27 cellular contexts compared by ENCODE assay signal in the genomic region with DNA sequence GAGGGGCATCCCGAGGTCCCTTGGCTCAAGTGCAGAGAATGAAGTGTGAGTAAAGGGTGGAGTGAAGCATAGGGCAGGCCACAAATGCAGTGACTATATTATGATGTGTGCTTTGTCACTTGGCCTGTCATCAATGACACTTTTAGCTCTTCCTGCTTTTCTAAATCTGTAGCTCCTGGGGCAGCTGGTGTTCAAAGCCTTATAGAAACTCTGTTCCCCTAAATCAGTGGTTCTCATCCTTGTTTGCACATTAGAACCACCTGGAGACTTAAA.
DNase-seq lines count a peak whose midpoint lies in the region; ATAC-seq and TF ChIP-seq lines count a peak whose summit lies in the region.
"Had no signal": no experiment of that assay in that cellular context is flagged by ENCODE, and none has a peak within 500 bp of the region (broad histone marks: within the 10 kb centered on the region; RNA-seq: fewer than 3 reads in every experiment).

No MANE protein-coding gene starts in this region.

- no peak overlapping the region for H3K4me3 Mint-ChIP-seq in stimulated activated effector memory CD8-positive, alpha-beta T cell treated with anti-CD3 and anti-CD28 coated beads, Interleukin-12 subunit alpha, Interleukin-12 subunit beta, amount 100 ng/mL, for 72 hours
- H3K4me3 Mint-ChIP-seq: activated CD4-positive, alpha-beta T cell treated with anti-CD3 and anti-CD28 coated beads, Interleukin-2, amount 10 ng/mL, durations not matched to agents 7 days and 5 days; endodermal cell; immature natural killer cell; memory B cell had no signal

- H3K4me1 ChIP-seq in OCI-LY7 (ENCODE audit: insufficient read depth, low read length, poor library complexity, severe bottlenecking), result peaks cover 18% of the 10 kb centered on the region
- 0 out of 2 replicates have a peak, but pooled peaks cover 3% of the 10 kb centered on the region for H3K4me1 ChIP-seq in PC-3 (ENCODE audit: insufficient read depth, low read length)
- H3K4me1 ChIP-seq: right lobe of liver had no signal

- no peaks in the 10 kb centered on the region for H3K36me3 Mint-ChIP-seq in stimulated activated effector memory CD8-positive, alpha-beta T cell treated with anti-CD3 and anti-CD28 coated beads, Interleukin-12 subunit alpha, Interleukin-12 subunit beta, amount 100 ng/mL, for 72 hours
- H3K36me3 Mint-ChIP-seq: memory B cell had no signal

- H3K27ac Mint-ChIP-seq in stimulated activated effector memory CD8-positive, alpha-beta T cell treated with anti-CD3 and anti-CD28 coated beads, Interleukin-12 subunit alpha, Interleukin-12 subunit beta, amount 100 ng/mL, for 72 hours, result no peak overlapping the region
- H3K27ac Mint-ChIP-seq: activated CD4-positive, alpha-beta T cell treated with anti-CD3 and anti-CD28 coated beads, Interleukin-2, amount 10 ng/mL, durations not matched to agents 7 days and 5 days; endodermal cell; memory B cell had no signal

- no peak for DNase-seq in activated CD4-positive, CD25-positive, alpha-beta regulatory T cell treated with anti-CD3 and anti-CD28 coated beads, Interleukin-2, amount 50 U/mL, for 72 hours
- peak; percentile 25 for DNase-seq in OCI-LY7 (ENCODE audit: low spot score)
- DNase-seq in stimulated activated effector memory CD8-positive, alpha-beta T cell treated with anti-CD3 and anti-CD28 coated beads, Interleukin-12 subunit alpha, Interleukin-12 subunit beta, amount 100 ng/mL, for 72 hours (ENCODE audit: low spot score in 2 of 2), result peak in 1 of 2 donors; percentile 35
- no peak for DNase-seq in PC-3
- no peak for DNase-seq in ureter (ENCODE audit: low spot score)
- DNase-seq: activated CD4-positive, alpha-beta T cell treated with anti-CD3 and anti-CD28 coated beads, Interleukin-2, amount 10 ng/mL, durations not matched to agents 7 days and 5 days; activated CD8-positive, alpha-beta memory T cell treated with anti-CD3 and anti-CD28 coated beads, Interleukin-2, amount 50 U/mL, for 4 hours; activated gamma-delta T cell; central memory CD4-positive, alpha-beta T cell; endodermal cell; hippocampal formation; immature natural killer cell; NCI-H1417; NCI-H2081; NCI-H2227 treated with DMSO at 0.1 percent for 48 hours; right lobe of liver; stimulated activated CD4-positive, alpha-beta T cell treated with anti-CD3 and anti-CD28 coated beads, Interleukin-2, amount 100 ng/mL, for 48 hours; T-helper 2 cell had no signal

- no peak for TF ChIP-seq CTCF in OCI-LY7 (conservative IDR thresholded peaks at IDR 0.05; ENCODE audit: low read length)
- TF ChIP-seq CTCF in PC-3 (conservative IDR thresholded peaks at IDR 0.05; ENCODE audit: low read depth, low read length), result no peak

- intact Hi-C loops in OCI-LY7 (cut with micrococcal nuclease; ENCODE audit: unreplicated experiment), result no loop called here
- intact Hi-C loops in PC-3 (cut with micrococcal nuclease), result no loop called here

- H3F3A ChIP-seq in PC-3 (ENCODE audit: low read length, unreplicated experiment), result no peaks in the 10 kb centered on the region

- H3K79me2 ChIP-seq in OCI-LY7 (ENCODE audit: insufficient read depth, low read depth, low read length) (no peaks in the 10 kb centered on the region), PC-3 (ENCODE audit: low read length) (no peaks in the 10 kb centered on the region)

- H2AFZ ChIP-seq in OCI-LY7 (ENCODE audit: low read length) (peak overlapping the region; percentile 38; the same call in 1 of the 2 replicates), PC-3 (ENCODE audit: low read length) (no peak overlapping the region)

- POLR2A ChIA-PET in OCI-LY7 (lab: Charles Lee), result interaction anchor here (0.8 to 1.6 kb wide), 7 partner anchors 8 to 264 kb away, joined by 3 to 5 read pairs (median 3); no protein-coding TSS in a partner anchor
- POLR2A ChIA-PET in PC-3 (lab: Charles Lee; ENCODE audit: unreplicated experiment), result no interaction called here

- H3K27ac ChIP-seq in OCI-LY7 (ENCODE audit: low read depth, low read length, poor library complexity, severe bottlenecking) (no peak overlapping the region), PC-3 (ENCODE audit: low read length) (no peak overlapping the region)
- H3K27ac ChIP-seq: gastroesophageal sphincter, HL-60, neutrophil, right lobe of liver had no signal

- H4K20me1 ChIP-seq in OCI-LY7 (ENCODE audit: insufficient read depth, low read length), result no peaks in the 10 kb centered on the region
- H4K20me1 ChIP-seq in PC-3 (ENCODE audit: low read length), result no peaks in the 10 kb centered on the region

- H3K36me3 ChIP-seq in OCI-LY7 (ENCODE audit: insufficient read depth, low read length), result no peaks in the 10 kb centered on the region
- no peaks in the 10 kb centered on the region for H3K36me3 ChIP-seq in PC-3 (ENCODE audit: low read depth, low read length)
- H3K36me3 ChIP-seq: gastroesophageal sphincter, neutrophil, right lobe of liver had no signal

- H3K9me3 ChIP-seq in OCI-LY7 (ENCODE audit: low read length) (peaks cover 6% of the 10 kb centered on the region; the same call in 1 of the 2 replicates), PC-3 (ENCODE audit: low read length) (no peaks in the 10 kb centered on the region)
- H3K9me3 ChIP-seq: neutrophil, right lobe of liver had no signal

- peak; percentile 91 to 92 for ATAC-seq in activated CD4-positive, CD25-positive, alpha-beta regulatory T cell treated with anti-CD3 and anti-CD28 coated beads, Interleukin-2, amount 50 U/mL, for 24 hours
- ATAC-seq in GM18868 (IDR thresholded peaks at IDR 0.05; ENCODE audit: unreplicated experiment), result peak; percentile 51
- peak; percentile 95 for ATAC-seq in stimulated activated effector memory CD8-positive, alpha-beta T cell treated with anti-CD3 and anti-CD28 coated beads, Interleukin-12 subunit alpha, Interleukin-12 subunit beta, amount 100 ng/mL, for 72 hours
- ATAC-seq in PC-3, result no peak
- no peak for ATAC-seq in GM18909 (IDR thresholded peaks at IDR 0.05; ENCODE audit: poor library complexity, unreplicated experiment)
- ATAC-seq: gastroesophageal sphincter, left lobe of liver, right lobe of liver, Right ventricle myocardium inferior had no signal

- H3K9me2 ChIP-seq in OCI-LY7 (ENCODE audit: insufficient read depth, low read length) (no peaks in the 10 kb centered on the region), PC-3 (replicated peaks; ENCODE audit: low read length) (no peaks in the 10 kb centered on the region)

- CTCF ChIA-PET in OCI-LY7 (lab: Charles Lee; ENCODE audit: unreplicated experiment) (interaction anchor here (1.1 kb wide), 1 partner anchor 268 kb away, joined by 4 read pairs; no protein-coding TSS in a partner anchor), PC-3 (lab: Charles Lee) (no interaction called here)

- BruUV-seq in OCI-LY7 (replicated peaks; lab: Mats Ljungman, UMichigan) (no TSS peak), PC-3 (replicated peaks; lab: Mats Ljungman, UMichigan) (no TSS peak)

- H3K4me3 ChIP-seq in OCI-LY7 (ENCODE audit: low read depth, low read length, poor library complexity, severe bottlenecking) (no peak overlapping the region), PC-3 (ENCODE audit: low read length) (no peak overlapping the region)
- H3K4me3 ChIP-seq: gastroesophageal sphincter, right lobe of liver had no signal

- H3K9ac ChIP-seq in PC-3 (ENCODE audit: low read length), result no peak overlapping the region

- no peaks in the 10 kb centered on the region for H3K9me3 Mint-ChIP-seq in stimulated activated effector memory CD8-positive, alpha-beta T cell treated with anti-CD3 and anti-CD28 coated beads, Interleukin-12 subunit alpha, Interleukin-12 subunit beta, amount 100 ng/mL, for 72 hours
- H3K9me3 Mint-ChIP-seq: immature natural killer cell, memory B cell had no signal

- no peaks in the 10 kb centered on the region for H3K27me3 ChIP-seq in PC-3 (ENCODE audit: low read length)
- H3K27me3 ChIP-seq: gastroesophageal sphincter, neutrophil, right lobe of liver had no signal

- peak overlapping the region; percentile 41 for H3K4me2 ChIP-seq in OCI-LY7 (ENCODE audit: low read length)
- no peak overlapping the region for H3K4me2 ChIP-seq in PC-3 (ENCODE audit: low read length)

- H3K4me1 Mint-ChIP-seq in stimulated activated effector memory CD8-positive, alpha-beta T cell treated with anti-CD3 and anti-CD28 coated beads, Interleukin-12 subunit alpha, Interleukin-12 subunit beta, amount 100 ng/mL, for 72 hours, result peaks cover 16% of the 10 kb centered on the region

Comparison
In these comparisons a context has a peak if more than half of its experiments do, and no peak if none do; other contexts are left out.
1. ATAC-seq: peak in activated CD4-positive, CD25-positive, alpha-beta regulatory T cell treated with anti-CD3 and anti-CD28 coated beads, Interleukin-2, amount 50 U/mL, for 24 hours (2 of 2), GM18868 (single experiment) and stimulated activated effector memory CD8-positive, alpha-beta T cell treated with anti-CD3 and anti-CD28 coated beads, Interleukin-12 subunit alpha, Interleukin-12 subunit beta, amount 100 ng/mL, for 72 hours (single experiment); none in PC-3 (single experiment) and GM18909 (single experiment).